ENCODE assay signal across 1 cellular context in the genomic region with DNA sequence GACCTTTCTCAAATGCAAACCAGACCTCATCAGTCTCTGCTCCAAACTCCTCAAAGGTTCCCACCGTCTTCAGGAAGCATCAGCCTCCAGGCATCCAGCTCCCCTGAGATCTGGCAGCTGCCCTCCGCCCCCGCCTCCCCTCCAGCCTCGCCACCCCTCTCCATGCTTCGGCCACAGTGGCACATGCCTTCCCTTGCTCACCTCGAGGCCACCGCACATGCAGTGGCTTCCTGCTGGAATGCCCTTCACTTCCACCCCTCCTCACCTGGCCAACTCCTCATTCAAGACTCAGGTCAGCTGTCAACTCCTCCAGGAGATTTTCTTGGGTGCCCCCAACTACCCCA.
A peak's percentile ranks its signal among the peaks of the same experiment; 100 is the strongest.
TF ChIP-seq lines count a peak whose summit lies in the region.

No MANE protein-coding gene starts in this region.

TF ChIP-seq in H1, 55 proteins besides CTCF, POLR2A, EP300 and RAD21 (continued from another document):
- TF ChIP-seq E2F6 (IDR thresholded peaks at IDR 0.05), result peak; percentile 54; the same call in 1 of the 2 replicates
- peak; percentile 33; the same call in 1 of the 2 replicates for TF ChIP-seq MAX (IDR thresholded peaks at IDR 0.05)
